In the genomic region with DNA sequence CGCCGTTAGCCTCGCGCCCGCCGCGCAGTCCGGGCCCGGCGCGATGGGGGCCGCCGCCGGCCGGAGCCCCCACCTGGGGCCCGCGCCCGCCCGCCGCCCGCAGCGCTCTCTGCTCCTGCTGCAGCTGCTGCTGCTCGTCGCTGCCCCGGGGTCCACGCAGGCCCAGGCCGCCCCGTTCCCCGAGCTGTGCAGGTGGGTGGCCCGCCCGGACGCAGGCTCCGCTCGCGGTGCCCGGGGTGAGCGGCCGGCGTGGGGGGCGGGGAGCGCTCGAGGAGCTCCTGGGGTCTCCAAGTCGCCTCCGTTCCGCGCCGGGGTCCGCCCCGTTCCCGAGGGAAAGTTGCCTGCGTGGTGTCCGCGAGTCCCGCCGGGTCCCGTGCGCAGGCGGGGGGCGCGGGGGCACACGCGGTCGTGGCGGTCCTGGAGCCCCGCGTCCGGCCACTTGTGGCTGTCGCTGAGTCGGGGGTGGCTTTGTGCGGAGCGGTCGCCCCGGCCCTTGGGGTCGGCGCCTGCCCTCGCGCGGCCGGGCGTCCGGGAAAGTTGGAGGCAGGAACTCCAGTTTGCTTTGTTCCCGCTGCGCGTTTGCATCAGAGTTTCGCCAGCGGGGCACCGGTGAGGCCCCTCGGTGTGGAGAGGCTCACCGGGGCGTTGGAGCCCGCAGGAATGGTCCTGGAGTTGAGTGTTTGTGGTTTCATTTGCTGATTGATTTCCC, we compare ENCODE assay signal across 1 cellular context.
TF ChIP-seq lines count a peak whose summit lies in the region.

No MANE protein-coding gene starts in this region.

TF ChIP-seq in H1, 55 proteins besides CTCF, POLR2A, EP300 and RAD21:
- TF ChIP-seq BRCA1 (IDR thresholded peaks at IDR 0.05; ENCODE audit: low read depth, low read length) (no peak), FOSL1 (IDR thresholded peaks at IDR 0.05; ENCODE audit: insufficient read depth, low read depth, low read length) (no peak), GABPA (IDR thresholded peaks at IDR 0.05; ENCODE audit: borderline replicate concordance, insufficient read depth, low read length) (no peak), PHF8 (conservative IDR thresholded peaks at IDR 0.05; ENCODE audit: low read depth, low read length) (peak; percentile 45), BACH1 (IDR thresholded peaks at IDR 0.05; ENCODE audit: low read length) (no peak), SUZ12 (IDR thresholded peaks at IDR 0.05; ENCODE audit: low read length) (no peak), RFX5 (IDR thresholded peaks at IDR 0.05; ENCODE audit: borderline replicate concordance, low read depth, low read length) (no peak), CEBPB (IDR thresholded peaks at IDR 0.05; ENCODE audit: low read depth, low read length) (0 out of 2 replicates have a peak, but pooled peaks have one; percentile 5), HDAC2 (IDR thresholded peaks at IDR 0.05; ENCODE audit: borderline replicate concordance in 1 of 2, low read depth in 2 of 2, low read length in 2 of 2) (no peak), CREB1 (IDR thresholded peaks at IDR 0.05) (no peak), SRF (IDR thresholded peaks at IDR 0.05; ENCODE audit: low read depth, low read length) (no peak), TAF1 (IDR thresholded peaks at IDR 0.05; ENCODE audit: low read depth, low read length) (no peak; the same call in 1 of the 2 replicates), CHD1 (IDR thresholded peaks at IDR 0.05; ENCODE audit: low read depth, low read length) (no peak), TAF7 (optimal IDR thresholded peaks at IDR 0.05; ENCODE audit: borderline replicate concordance, low read depth, low read length) (peak; percentile 14), SIRT6 (IDR thresholded peaks at IDR 0.05; ENCODE audit: low read length) (no peak), RXRA (IDR thresholded peaks at IDR 0.05; ENCODE audit: insufficient read depth, low read depth, low read length) (no peak), TBP (IDR thresholded peaks at IDR 0.05; ENCODE audit: low read depth, low read length) (0 out of 2 replicates have a peak, but pooled peaks have one; percentile 25), BCL11A (IDR thresholded peaks at IDR 0.05; ENCODE audit: low read depth in 2 of 2, low read length in 2 of 2) (no peak), RBBP5 (IDR thresholded peaks at IDR 0.05; ENCODE audit: borderline replicate concordance, low read depth, low read length) (peak; percentile 76), JUN (IDR thresholded peaks at IDR 0.05; ENCODE audit: low read depth, low read length) (no peak), CHD2 (IDR thresholded peaks at IDR 0.05; ENCODE audit: low read length) (no peak), SP4 (IDR thresholded peaks at IDR 0.05; ENCODE audit: low read length) (no peak), SIX5 (IDR thresholded peaks at IDR 0.05; ENCODE audit: low read depth, low read length) (no peak), EGR1 (IDR thresholded peaks at IDR 0.05; ENCODE audit: borderline replicate concordance, low read depth, low read length) (no peak), ZNF274 (IDR thresholded peaks at IDR 0.05; ENCODE audit: borderline replicate concordance, extremely low read depth, low read length) (no peak), SAP30 (IDR thresholded peaks at IDR 0.05; ENCODE audit: insufficient read depth, insufficient replicate concordance, low read length) (no peak), POLR2AphosphoS5 (IDR thresholded peaks at IDR 0.05; ENCODE audit: low read depth, low read length) (no peak; the same call in 1 of the 2 replicates), SIN3A (conservative IDR thresholded peaks at IDR 0.05 in 1 of 2, IDR thresholded peaks at IDR 0.05 in 1 of 2; ENCODE audit: low read depth in 1 of 2, low read length in 2 of 2) (0 out of 4 replicates have a peak, but pooled peaks of 1 of the 2 experiments have one; percentile 28), CTBP2 (IDR thresholded peaks at IDR 0.05; ENCODE audit: borderline replicate concordance, insufficient read depth, insufficient read length, low read length) (no peak), YY1 (IDR thresholded peaks at IDR 0.05; ENCODE audit: low read depth, low read length) (no peak), KDM4A (IDR thresholded peaks at IDR 0.05; ENCODE audit: low read depth, low read length, severe bottlenecking) (peak; percentile 72), KDM5A (IDR thresholded peaks at IDR 0.05; ENCODE audit: low read length) (no peak)
- TF ChIP-seq, protein P1, sequence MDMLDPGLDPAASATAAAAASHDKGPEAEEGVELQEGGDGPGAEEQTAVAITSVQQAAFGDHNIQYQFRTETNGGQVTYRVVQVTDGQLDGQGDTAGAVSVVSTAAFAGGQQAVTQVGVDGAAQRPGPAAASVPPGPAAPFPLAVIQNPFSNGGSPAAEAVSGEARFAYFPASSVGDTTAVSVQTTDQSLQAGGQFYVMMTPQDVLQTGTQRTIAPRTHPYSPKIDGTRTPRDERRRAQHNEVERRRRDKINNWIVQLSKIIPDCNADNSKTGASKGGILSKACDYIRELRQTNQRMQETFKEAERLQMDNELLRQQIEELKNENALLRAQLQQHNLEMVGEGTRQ (IDR thresholded peaks at IDR 0.05; ENCODE audit: low read length) = no peak
- TF ChIP-seq, protein P2, sequence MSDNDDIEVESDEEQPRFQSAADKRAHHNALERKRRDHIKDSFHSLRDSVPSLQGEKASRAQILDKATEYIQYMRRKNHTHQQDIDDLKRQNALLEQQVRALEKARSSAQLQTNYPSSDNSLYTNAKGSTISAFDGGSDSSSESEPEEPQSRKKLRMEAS (IDR thresholded peaks at IDR 0.05) = no peak
- TF ChIP-seq, protein P3, sequence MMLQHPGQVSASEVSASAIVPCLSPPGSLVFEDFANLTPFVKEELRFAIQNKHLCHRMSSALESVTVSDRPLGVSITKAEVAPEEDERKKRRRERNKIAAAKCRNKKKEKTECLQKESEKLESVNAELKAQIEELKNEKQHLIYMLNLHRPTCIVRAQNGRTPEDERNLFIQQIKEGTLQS (IDR thresholded peaks at IDR 0.05; ENCODE audit: insufficient read depth, low read depth, low read length) = no peak
